9 cellular contexts compared by ENCODE assay signal in genomic region chr20:4666001-4666470, GRCh38. TPM values are rescaled to one million over a fixed set of nuclear protein-coding genes. Genes with fewer than 3 reads are reported as not detected.
DNase-seq lines count a peak whose midpoint lies in the region; ATAC-seq lines count a peak whose summit lies in the region.
"Had no signal": no experiment of that assay in that cellular context is flagged by ENCODE, and none has a peak within 500 bp of the region (broad histone marks: within the 10 kb centered on the region; RNA-seq: fewer than 3 reads in every experiment).

No MANE protein-coding gene starts in this region.

- H3K27ac ChIP-seq in CD8-positive, alpha-beta memory T cell (ENCODE audit: low read depth, low read length): peak overlapping the region; percentile 5
- peak overlapping the region; percentile 71 for H3K27ac ChIP-seq in SJSA1

- H3K27ac Mint-ChIP-seq in CD8-positive, alpha-beta memory T cell: peak overlapping the region; percentile 48 to 97 (median 85)
- peak overlapping the region; percentile 85 for H3K27ac Mint-ChIP-seq in activated naive CD4-positive, alpha-beta T cell treated with anti-CD3 and anti-CD28 coated beads, Interleukin-2, amount 10 ng/mL, durations not matched to agents 7 days and 5 days

- no peaks in the 10 kb centered on the region for H3K9me3 ChIP-seq in CD8-positive, alpha-beta memory T cell (ENCODE audit: low read length)
- H3K9me3 ChIP-seq in SJSA1 (replicated peaks): no peaks in the 10 kb centered on the region
- H3K9me3 ChIP-seq in skeletal muscle satellite cell (replicated peaks; ENCODE audit: low read length): no peaks in the 10 kb centered on the region

- H3K4me1 ChIP-seq in CD8-positive, alpha-beta memory T cell (ENCODE audit: insufficient read depth, low read length): peaks cover 17% of the 10 kb centered on the region
- H3K4me1 ChIP-seq in SJSA1 (replicated peaks): peaks cover 22% of the 10 kb centered on the region
- H3K4me1 ChIP-seq in skeletal muscle satellite cell (ENCODE audit: control insufficient read depth, insufficient read depth, low read length): peaks cover 19% of the 10 kb centered on the region

- H3K9me3 Mint-ChIP-seq in CD8-positive, alpha-beta memory T cell: peaks cover 0 to 1% (median 0%) of the 10 kb centered on the region in 5 donors
- H3K9me3 Mint-ChIP-seq in activated naive CD4-positive, alpha-beta T cell treated with anti-CD3 and anti-CD28 coated beads, Interleukin-2, amount 10 ng/mL, durations not matched to agents 7 days and 5 days: no peaks in the 10 kb centered on the region

- peaks cover 33 to 34% (median 33%) of the 10 kb centered on the region in 3 donors for H3K4me1 Mint-ChIP-seq in CD8-positive, alpha-beta memory T cell
- peaks cover 45% of the 10 kb centered on the region for H3K4me1 Mint-ChIP-seq in activated naive CD4-positive, alpha-beta T cell treated with anti-CD3 and anti-CD28 coated beads, Interleukin-2, amount 10 ng/mL, durations not matched to agents 7 days and 5 days

- CTCF ChIA-PET in CD8-positive, alpha-beta memory T cell (lab: Charles Lee): interaction anchor here (1.5 to 1.6 kb wide), 2 partner anchors 52 to 54 kb away, joined by 3 to 6 read pairs; no protein-coding TSS in a partner anchor
- CTCF ChIA-PET in activated naive CD4-positive, alpha-beta T cell treated with anti-CD3 and anti-CD28 coated beads, Interleukin-2, amount 10 ng/mL, durations not matched to agents 7 days and 5 days (lab: Charles Lee): interaction anchor here (0.8 to 1.7 kb wide), 2 partner anchors 27 to 54 kb away, joined by 5 read pairs; no protein-coding TSS in a partner anchor

- no peaks in the 10 kb centered on the region for H3K27me3 ChIP-seq in CD8-positive, alpha-beta memory T cell (ENCODE audit: insufficient read depth, low read length, poor library complexity, severe bottlenecking)
- no peaks in the 10 kb centered on the region for H3K27me3 ChIP-seq in SJSA1 (replicated peaks)
- no peaks in the 10 kb centered on the region for H3K27me3 ChIP-seq in skeletal muscle satellite cell (ENCODE audit: control insufficient read depth, insufficient read depth, low read length)

- H3K4me3 Mint-ChIP-seq in CD8-positive, alpha-beta memory T cell: peak overlapping the region; percentile 18 to 80 (median 75)
- peak overlapping the region; percentile 56 for H3K4me3 Mint-ChIP-seq in activated naive CD4-positive, alpha-beta T cell treated with anti-CD3 and anti-CD28 coated beads, Interleukin-2, amount 10 ng/mL, durations not matched to agents 7 days and 5 days

- no peaks in the 10 kb centered on the region for H3K36me3 ChIP-seq in CD8-positive, alpha-beta memory T cell (ENCODE audit: insufficient read depth, low read length)
- H3K36me3 ChIP-seq in SJSA1: no peaks in the 10 kb centered on the region
- no peaks in the 10 kb centered on the region for H3K36me3 ChIP-seq in skeletal muscle satellite cell (ENCODE audit: insufficient read depth, low read length)

- peak overlapping the region; percentile 26 for H3K4me3 ChIP-seq in CD8-positive, alpha-beta memory T cell (ENCODE audit: low read length)
- no peak overlapping the region for H3K4me3 ChIP-seq in SJSA1
- no peak overlapping the region for H3K4me3 ChIP-seq in skeletal muscle satellite cell (ENCODE audit: low read length)

- DNase-seq in CD8-positive, alpha-beta memory T cell: peak in 4 of 5 donors; percentile 35 to 70 (median 44)
- DNase-seq in SJSA1 (ENCODE audit: low read depth in 1 of 2, low spot score in 2 of 2) (peak; percentile 78 to 83), DMS 273 (lab: John Stamatoyannopoulos, UW; ENCODE audit: unreplicated experiment) (no peak)
- DNase-seq in activated naive CD4-positive, alpha-beta T cell treated with anti-CD3 and anti-CD28 coated beads, Interleukin-2, amount 10 ng/mL, durations not matched to agents 7 days and 5 days: peak; percentile 64

- H3K4me2 ChIP-seq in skeletal muscle satellite cell (ENCODE audit: low read length): peak overlapping the region; percentile 64

- H3K27me3 Mint-ChIP-seq in CD8-positive, alpha-beta memory T cell: no peaks in the 10 kb centered on the region
- peaks cover 15% of the 10 kb centered on the region for H3K27me3 Mint-ChIP-seq in activated naive CD4-positive, alpha-beta T cell treated with anti-CD3 and anti-CD28 coated beads, Interleukin-2, amount 10 ng/mL, durations not matched to agents 7 days and 5 days

- no peak overlapping the region for H3K9ac ChIP-seq in skeletal muscle satellite cell (ENCODE audit: low read depth, low read length)

- no peak for ATAC-seq in GM21529 (IDR thresholded peaks at IDR 0.05; ENCODE audit: unreplicated experiment)
- no peak for ATAC-seq in HG03097 (IDR thresholded peaks at IDR 0.05; ENCODE audit: low FRiP score, unreplicated experiment)
- ATAC-seq in HG03521 (IDR thresholded peaks at IDR 0.05; ENCODE audit: unreplicated experiment): no peak

- POLR2A ChIA-PET in CD8-positive, alpha-beta memory T cell (lab: Charles Lee): interaction anchor here (1.4 kb wide), 1 partner anchor 18 kb away, joined by 5 read pairs; no protein-coding TSS in a partner anchor

- no peaks in the 10 kb centered on the region for H3K36me3 Mint-ChIP-seq in CD8-positive, alpha-beta memory T cell
- peaks cover 10% of the 10 kb centered on the region for H3K36me3 Mint-ChIP-seq in activated naive CD4-positive, alpha-beta T cell treated with anti-CD3 and anti-CD28 coated beads, Interleukin-2, amount 10 ng/mL, durations not matched to agents 7 days and 5 days

RNA-seq across cellular contexts. Expression of gene PRNP, which starts 20.2 kb away (rescaled TPM):
- 10 to 100 TPM; 45.2 to 45.4 TPM for total RNA-seq in CD8-positive, alpha-beta memory T cell
- polyA plus RNA-seq in CD8-positive, alpha-beta memory T cell: 150 TPM
- total RNA-seq in SJSA1 (2014; rRNA removed; shearing (Covaris generic)): 221 and 268 TPM in 2 replicates
- 76.0 and 89.2 TPM in 2 replicates for total RNA-seq in skeletal muscle satellite cell (2012; rRNA removed)

RNA-seq across cellular contexts. Expression of gene PRND, which starts 55.7 kb away (rescaled TPM):
- total RNA-seq in CD8-positive, alpha-beta memory T cell: not detected
- polyA plus RNA-seq in CD8-positive, alpha-beta memory T cell: 0.05 TPM
- not detected in 2 replicates for total RNA-seq in SJSA1 (2014; rRNA removed; shearing (Covaris generic))
- not detected in 2 replicates for total RNA-seq in skeletal muscle satellite cell (2012; rRNA removed)
- total RNA-seq: renal cortical epithelial cell had no signal
